In genomic region chr18:24595556-24595955, GRCh38 we compare ENCODE assay signal across 15 cellular contexts.
DNase-seq lines count a peak whose midpoint lies in the region; ATAC-seq and TF ChIP-seq lines count a peak whose summit lies in the region.
"Had no signal": no experiment of that assay in that cellular context is flagged by ENCODE, and none has a peak within 500 bp of the region (broad histone marks: within the 10 kb centered on the region; RNA-seq: fewer than 3 reads in every experiment).

No MANE protein-coding gene starts in this region.

- no peaks in the 10 kb centered on the region for H3K36me3 Mint-ChIP-seq in CD4-positive, alpha-beta T cell (ENCODE audit: low read depth)
- H3K36me3 Mint-ChIP-seq: CD8-positive, alpha-beta T cell had no signal

- H3K4me1 Mint-ChIP-seq in CD4-positive, alpha-beta T cell (ENCODE audit: low read depth), result no peaks in the 10 kb centered on the region

- H3K4me1 ChIP-seq in esophagus muscularis mucosa (no peaks in the 10 kb centered on the region), neuron (ENCODE audit: insufficient read depth, low read length) (peaks cover 1% of the 10 kb centered on the region), thyroid gland (no peaks in the 10 kb centered on the region)

- intact Hi-C loops in esophagus muscularis mucosa (cut with DNase I), result loop anchor here (5.0 kb wide), 1 partner anchor 132 kb away; no protein-coding TSS in a partner anchor
- intact Hi-C loops in thyroid gland (cut with DNase I), result no loop called here
- intact Hi-C loops in CD4-positive, alpha-beta T cell (cut with DNase I, micrococcal nuclease), result no loop called here

- H3K36me3 ChIP-seq in esophagus muscularis mucosa (no peaks in the 10 kb centered on the region), neuron (ENCODE audit: insufficient read depth, low read length) (no peaks in the 10 kb centered on the region), thyroid gland (no peaks in the 10 kb centered on the region)

- H3K27ac ChIP-seq in esophagus muscularis mucosa (replicated peaks in 1 of 4) (no peak overlapping the region), thyroid gland (no peak overlapping the region)
- no peak overlapping the region for H3K27ac ChIP-seq in CD4-positive, alpha-beta T cell (ENCODE audit: low read depth, low read length)
- H3K27ac ChIP-seq: GM23248 had no signal

- no peak for TF ChIP-seq EP300 in esophagus muscularis mucosa (IDR thresholded peaks at IDR 0.05)

- H3K4me3 ChIP-seq in esophagus muscularis mucosa (no peak overlapping the region), neuron (ENCODE audit: low read length) (peak overlapping the region; percentile 29), thyroid gland (replicated peaks in 1 of 3) (no peak overlapping the region)
- H3K4me3 ChIP-seq: GM23248, K562 had no signal

- TF ChIP-seq POLR2A in esophagus muscularis mucosa (IDR thresholded peaks at IDR 0.05; ENCODE audit: low read depth) (no peak), thyroid gland (IDR thresholded peaks at IDR 0.05) (no peak)

- 86% methylated on average over 11 of the region's 12 CpGs for WGBS in esophagus muscularis mucosa
- WGBS in thyroid gland, 2 donors, result 27% methylated on average over 12 of the region's 12 CpGs

- POLR2A ChIA-PET in CD4-positive, alpha-beta T cell (lab: Charles Lee), result no interaction called here

- H3K27me3 ChIP-seq in esophagus muscularis mucosa (peaks cover 0 to 8% (median 0%) of the 10 kb centered on the region in 4 donors), neuron (ENCODE audit: insufficient read depth, low read length) (peaks cover 8% of the 10 kb centered on the region), thyroid gland (no peaks in the 10 kb centered on the region)
- peaks cover 4% of the 10 kb centered on the region for H3K27me3 ChIP-seq in CD4-positive, alpha-beta T cell (ENCODE audit: control insufficient read depth, insufficient read depth, low read length)

- CTCF ChIA-PET in CD4-positive, alpha-beta T cell (lab: Charles Lee), result no interaction called here

- H3K9me3 Mint-ChIP-seq in CD4-positive, alpha-beta T cell, result no peaks in the 10 kb centered on the region
- H3K9me3 Mint-ChIP-seq: CD8-positive, alpha-beta T cell had no signal

- H2AFZ ChIP-seq in neuron (ENCODE audit: low read depth, low read length), result peak overlapping the region; percentile 39
- H2AFZ ChIP-seq: GM23248 had no signal

- ATAC-seq in CD4-positive, alpha-beta T cell (ENCODE audit: poor library complexity), result no peak
- ATAC-seq: CD8-positive, alpha-beta T cell; K562; Panc1 had no signal

- H3K27ac Mint-ChIP-seq in CD4-positive, alpha-beta T cell, result no peak overlapping the region
- H3K27ac Mint-ChIP-seq: CD8-positive, alpha-beta T cell had no signal

- no peak overlapping the region for H3K4me3 Mint-ChIP-seq in CD4-positive, alpha-beta T cell
- H3K4me3 Mint-ChIP-seq: CD8-positive, alpha-beta T cell had no signal

- no peak for TF ChIP-seq CTCF in esophagus muscularis mucosa (IDR thresholded peaks at IDR 0.05)
- no peak for TF ChIP-seq CTCF in thyroid gland (IDR thresholded peaks at IDR 0.05)
- no peak for TF ChIP-seq CTCF in CD4-positive, alpha-beta T cell (IDR thresholded peaks at IDR 0.05)

- peaks cover 15% of the 10 kb centered on the region for H3K27me3 Mint-ChIP-seq in CD4-positive, alpha-beta T cell

- DNase-seq in NCI-H2227 treated with DMSO at 0.1 percent for 48 hours (lab: John Stamatoyannopoulos, UW), result peak; percentile 75
- DNase-seq in esophagus muscularis mucosa (ENCODE audit: extremely low spot score), result peak; percentile 75
- DNase-seq in thyroid gland, result peak; percentile 48 to 55
- no peak for DNase-seq in CD4-positive, alpha-beta T cell
- no peak for DNase-seq in AG20443 (ENCODE audit: low spot score)
- no peak for DNase-seq in activated naive CD4-positive, alpha-beta T cell treated with anti-CD3 and anti-CD28 coated beads, Interleukin-2, amount 50 U/mL, for 16 hours
- DNase-seq in islet precursor cell, result no peak
- DNase-seq: CD8-positive, alpha-beta T cell; DND-41; GM23248; NCI-H187; NCI-H748 treated with DMSO at 0.1 percent for 48 hours had no signal

- H3K9me3 ChIP-seq in esophagus muscularis mucosa, result no peaks in the 10 kb centered on the region
- H3K9me3 ChIP-seq in neuron (ENCODE audit: low read length), result no peaks in the 10 kb centered on the region
- H3K9me3 ChIP-seq in thyroid gland, result no peaks in the 10 kb centered on the region
- no peaks in the 10 kb centered on the region for H3K9me3 ChIP-seq in CD4-positive, alpha-beta T cell (ENCODE audit: control insufficient read depth, low read length)

Comparison
In these comparisons a context has a peak if more than half of its experiments do, and no peak if none do; other contexts are left out.
1. DNase-seq: peak in NCI-H2227 treated with DMSO at 0.1 percent for 48 hours (single experiment), esophagus muscularis mucosa (single experiment) and thyroid gland (2 of 2); none in CD4-positive, alpha-beta T cell (0 of 10), AG20443 (single experiment), activated naive CD4-positive, alpha-beta T cell treated with anti-CD3 and anti-CD28 coated beads, Interleukin-2, amount 50 U/mL, for 16 hours (single experiment) and islet precursor cell (single experiment).